ENCODE assay signal across 9 cellular contexts in the genomic region with DNA sequence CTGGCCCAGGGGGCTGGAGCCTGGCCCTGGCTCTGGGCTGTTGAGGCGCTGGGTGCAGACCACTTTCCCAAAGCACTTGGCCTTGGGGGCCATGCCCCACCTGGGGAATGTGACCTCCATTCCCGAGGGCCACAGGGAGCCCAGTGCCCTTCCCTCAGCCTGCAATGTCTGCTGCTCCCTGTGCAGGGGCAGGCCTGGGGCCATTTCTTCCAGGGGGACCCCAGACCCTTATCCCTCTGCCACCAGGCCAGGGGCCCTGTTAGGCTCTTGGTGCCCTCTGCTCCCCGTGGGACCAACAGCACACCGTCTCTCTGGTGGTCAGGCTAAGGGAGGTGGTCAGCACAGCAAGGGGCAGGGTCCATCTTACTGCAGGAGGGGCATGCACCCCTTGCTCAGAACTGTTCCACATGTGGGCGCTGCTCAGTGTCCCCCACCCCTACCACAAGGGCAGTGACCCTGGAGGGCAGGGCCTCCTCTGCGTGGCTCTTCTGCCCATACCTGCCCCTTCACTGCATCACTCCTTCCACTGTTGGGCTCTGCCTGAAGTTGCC. TPM values are rescaled to one million over a fixed set of nuclear protein-coding genes. Genes with fewer than 3 reads are reported as not detected.
DNase-seq lines count a peak whose midpoint lies in the region; ATAC-seq and TF ChIP-seq lines count a peak whose summit lies in the region.
"Had no signal": no experiment of that assay in that cellular context is flagged by ENCODE, and none has a peak within 500 bp of the region (broad histone marks: within the 10 kb centered on the region; RNA-seq: fewer than 3 reads in every experiment).

No MANE protein-coding gene starts in this region.

- H3K27me3 ChIP-seq in left ventricle myocardium inferior (ENCODE audit: low read depth) (no peaks in the 10 kb centered on the region), mammary epithelial cell (ENCODE audit: insufficient read depth, low read length) (no peaks in the 10 kb centered on the region), mucosa of rectum (ENCODE audit: control insufficient read depth in 2 of 2, insufficient read depth in 2 of 2, low read length in 2 of 2) (no peaks in the 10 kb centered on the region), vagina (no peaks in the 10 kb centered on the region)

- CTCF ChIA-PET in mammary epithelial cell (lab: Charles Lee; ENCODE audit: low non-redundant PET): no interaction called here

- intact Hi-C loops in left ventricle myocardium inferior (cut with micrococcal nuclease): no loop called here
- intact Hi-C loops in Right ventricle myocardium superior (cut with DNase I): no loop called here
- intact Hi-C loops in mammary epithelial cell (cut with micrococcal nuclease): no loop called here
- intact Hi-C loops in vagina (cut with DNase I): no loop called here

- DNase-seq in left ventricle myocardium inferior (no peak), Right ventricle myocardium superior (no peak), mammary epithelial cell (no peak), vagina (ENCODE audit: extremely low spot score in 2 of 2) (no peak), kidney glomerular epithelial cell (lab: John Stamatoyannopoulos, UW) (no peak), SW 1271 (lab: John Stamatoyannopoulos, UW) (no peak)

- BruUV-seq in mammary epithelial cell (replicated peaks; lab: Mats Ljungman, UMichigan): no TSS peak

- H3K79me2 ChIP-seq in mammary epithelial cell (ENCODE audit: insufficient read depth, low read length): no peaks in the 10 kb centered on the region

- no peaks in the 10 kb centered on the region for H3K9me3 ChIP-seq in left ventricle myocardium inferior (replicated peaks)
- H3K9me3 ChIP-seq in mammary epithelial cell (replicated peaks; ENCODE audit: insufficient read depth, low read length): no peaks in the 10 kb centered on the region
- no peaks in the 10 kb centered on the region for H3K9me3 ChIP-seq in mucosa of rectum (ENCODE audit: control insufficient read depth in 2 of 2, low read length in 2 of 2)
- H3K9me3 ChIP-seq in vagina: no peaks in the 10 kb centered on the region
- H3K9me3 ChIP-seq: mucosa of descending colon had no signal

- 93% methylated on average over 5 of the region's 6 CpGs for WGBS in mammary epithelial cell (ENCODE audit: low coverage, missing lambda C conversion rate)

- no peak for TF ChIP-seq CTCF in left ventricle myocardium inferior (IDR thresholded peaks at IDR 0.05; ENCODE audit: borderline replicate concordance)
- TF ChIP-seq CTCF in mammary epithelial cell (conservative IDR thresholded peaks at IDR 0.05 in 1 of 2, IDR thresholded peaks at IDR 0.05 in 1 of 2; ENCODE audit: extremely low read depth in 1 of 2, insufficient read depth in 1 of 2, low read depth in 1 of 2, low read length in 2 of 2): no peak
- TF ChIP-seq CTCF in vagina (IDR thresholded peaks at IDR 0.05): no peak

- H3K4me2 ChIP-seq in mammary epithelial cell (ENCODE audit: insufficient read depth, low read depth, low read length): peak overlapping the region; percentile 95

- dilution Hi-C loops in mammary epithelial cell (cut with HindIII; ENCODE audit: low sequenced_read_pairs): no loop called here

- peak overlapping the region; percentile 79 for H2AFZ ChIP-seq in mammary epithelial cell (ENCODE audit: low read depth, low read length)

- H3K27ac ChIP-seq in left ventricle myocardium inferior (replicated peaks): peak overlapping the region; percentile 72
- H3K27ac ChIP-seq in mammary epithelial cell (ENCODE audit: insufficient read depth, low read depth, low read length): no peak overlapping the region
- peak overlapping the region; percentile 66 to 76 for H3K27ac ChIP-seq in mucosa of rectum (ENCODE audit: low read depth in 2 of 2, low read length in 2 of 2)
- H3K27ac ChIP-seq in vagina: peak overlapping the region; percentile 32

- H3K9ac ChIP-seq in mammary epithelial cell (ENCODE audit: insufficient read depth, low read length) (no peak overlapping the region), mucosa of rectum (ENCODE audit: low read depth in 1 of 2, low read length in 2 of 2) (peak overlapping the region; percentile 32 to 64)

- no peaks in the 10 kb centered on the region for H4K20me1 ChIP-seq in mammary epithelial cell (ENCODE audit: insufficient read depth, low read length)

- H3K4me1 ChIP-seq in left ventricle myocardium inferior (peaks cover 23% of the 10 kb centered on the region), mammary epithelial cell (ENCODE audit: insufficient read depth, low read length) (peaks cover 11% of the 10 kb centered on the region), mucosa of rectum (ENCODE audit: control insufficient read depth in 2 of 2, insufficient read depth in 2 of 2, low read length in 2 of 2) (peaks cover 31 to 41% of the 10 kb centered on the region in 2 donors), vagina (peaks cover 21% of the 10 kb centered on the region)

- no peaks in the 10 kb centered on the region for H3K36me3 ChIP-seq in left ventricle myocardium inferior
- H3K36me3 ChIP-seq in mammary epithelial cell (ENCODE audit: insufficient read depth, low read length): no peaks in the 10 kb centered on the region
- no peaks in the 10 kb centered on the region for H3K36me3 ChIP-seq in mucosa of rectum (ENCODE audit: control insufficient read depth in 2 of 2, insufficient read depth in 2 of 2, low read length in 2 of 2)
- no peaks in the 10 kb centered on the region for H3K36me3 ChIP-seq in vagina

- no peak for TF ChIP-seq POLR2A in vagina (IDR thresholded peaks at IDR 0.05)

- peak overlapping the region; percentile 75 for H3K4me3 ChIP-seq in left ventricle myocardium inferior
- H3K4me3 ChIP-seq in mammary epithelial cell (replicated peaks in 1 of 3; ENCODE audit: insufficient read depth in 1 of 3, low read depth in 2 of 3, low read length in 3 of 3): peak overlapping the region in 2 of 3 experiments; percentile 40 to 62
- peak overlapping the region; percentile 61 for H3K4me3 ChIP-seq in mucosa of rectum (ENCODE audit: low read length in 2 of 2)
- H3K4me3 ChIP-seq in vagina: peak overlapping the region; percentile 48 to 53

- in situ Hi-C loops in mammary epithelial cell (cut with MboI; ENCODE audit: low sequenced_read_pairs in 2 of 2): no loop called here

- ATAC-seq in Right ventricle myocardium superior (ENCODE audit: poor library complexity) (no peak), GM21529 (IDR thresholded peaks at IDR 0.05; ENCODE audit: unreplicated experiment) (no peak)

RNA-seq across cellular contexts. Expression of a gene that starts 1.1 kb away (rescaled TPM):
- total RNA-seq in left ventricle myocardium inferior (0.47 TPM), Right ventricle myocardium superior (2.1 TPM), mammary epithelial cell (1 to 10 TPM in 1 of 2 donors, under 1 TPM in 1; 0.67 to 1.6 TPM), vagina (5.9 TPM)
- 1.3 TPM for polyA plus RNA-seq in mammary epithelial cell
- not detected for polyA minus RNA-seq in mammary epithelial cell

RNA-seq across cellular contexts. Expression of a gene that starts 5.1 kb away (rescaled TPM):
- total RNA-seq in left ventricle myocardium inferior (not detected), Right ventricle myocardium superior (not detected), mammary epithelial cell (1 to 10 TPM in 1 of 2 donors, under 1 TPM in 1; 0.67 to 1.1 TPM), vagina (0.49 TPM)
- polyA plus RNA-seq in mammary epithelial cell: 0.20 TPM
- polyA minus RNA-seq in mammary epithelial cell: not detected

RNA-seq across cellular contexts. Expression of a gene that starts 29.2 kb away (rescaled TPM):
- 158 TPM for total RNA-seq in left ventricle myocardium inferior
- 154 TPM for total RNA-seq in Right ventricle myocardium superior
- total RNA-seq in mammary epithelial cell: 100 to 1,000 TPM; 105 to 480 TPM
- 441 TPM for polyA plus RNA-seq in mammary epithelial cell
- 553 TPM for polyA minus RNA-seq in mammary epithelial cell
- total RNA-seq in vagina: 159 TPM
